ENCODE assay signal across 24 cellular contexts in the genomic region with DNA sequence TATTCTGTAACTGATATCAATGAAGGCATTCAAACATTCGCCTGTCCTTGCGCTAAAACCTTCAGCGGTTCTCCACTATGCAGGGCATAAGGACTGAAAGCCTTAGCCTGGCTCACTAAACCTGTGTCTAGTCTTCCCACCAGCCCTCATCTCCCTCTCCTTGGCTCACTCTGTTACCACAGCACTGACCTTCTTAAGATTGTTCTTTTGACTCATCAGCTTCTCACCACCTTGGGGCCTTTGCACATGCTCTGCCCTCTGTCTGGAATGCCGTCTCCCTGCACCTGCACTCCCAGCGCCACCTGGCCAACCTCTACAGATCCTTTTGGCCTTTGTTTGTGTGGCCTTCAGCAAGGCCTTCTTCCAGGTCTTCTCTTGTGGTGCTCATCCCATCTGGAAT.
A peak's percentile ranks its signal among the peaks of the same experiment; 100 is the strongest.
DNase-seq lines count a peak whose midpoint lies in the region; ATAC-seq, FAIRE-seq and TF ChIP-seq lines count a peak whose summit lies in the region.
"Had no signal": no experiment of that assay in that cellular context is flagged by ENCODE, and none has a peak within 500 bp of the region (broad histone marks: within the 10 kb centered on the region; RNA-seq: fewer than 3 reads in every experiment).

No MANE protein-coding gene starts in this region.

- H3K23ac ChIP-seq in H1 (ENCODE audit: insufficient read length) (no peak overlapping the region), trophoblast cell (ENCODE audit: low read length) (no peak overlapping the region)

- H3K23me2 ChIP-seq in H1 (ENCODE audit: low read depth, low read length), result no peaks in the 10 kb centered on the region

- H3K56ac ChIP-seq in H1 (replicated peaks; ENCODE audit: insufficient read length, low read depth, low read length), result no peak overlapping the region

- FAIRE-seq in H1 (lab: Jason Lieb, UNC), result no peak
- FAIRE-seq: colon had no signal

- peak; percentile 18 for DNase-seq in activated CD4-positive, CD25-positive, alpha-beta regulatory T cell treated with anti-CD3 and anti-CD28 coated beads, Interleukin-2, amount 50 U/mL, for 72 hours
- DNase-seq in H1 (ENCODE audit: low read depth in 1 of 2, low spot score in 2 of 2) (no peak), trophoblast cell (peak; percentile 75 to 90), activated gamma-delta T cell (lab: John Stamatoyannopoulos, UW) (no peak), GOT3 (lab: John Stamatoyannopoulos, UW) (no peak)
- DNase-seq: 8988T; amniotic stem cell; brain microvascular endothelial cell; CD4-positive, alpha-beta T cell; effector memory CD8-positive, alpha-beta T cell; erythroblast; NCI-H1105; NCI-H1930; NCI-H446 treated with DMSO at 0.1 percent for 48 hours; NCI-H82; stimulated activated naive CD8-positive, alpha-beta T cell treated with anti-CD3 and anti-CD28 coated beads, Interleukin-15, Interleukin-2, amounts not matched to agents 100 U/mL and 50 U/mL, for 24 hours; SW 1271; T1000; thyroid gland had no signal

- TF ChIP-seq CTCF in HEK293 (tag by site-specific recombination; IDR thresholded peaks at IDR 0.05) (no peak), H1 (IDR thresholded peaks at IDR 0.05; ENCODE audit: control extremely low read depth in 1 of 3, insufficient read depth in 1 of 3, low read depth in 1 of 3, low read length in 3 of 3) (no peak)

- no peaks in the 10 kb centered on the region for H3K79me2 ChIP-seq in H1 (ENCODE audit: control insufficient read depth in 1 of 2, insufficient read depth in 2 of 2, low read length in 2 of 2)
- no peaks in the 10 kb centered on the region for H3K79me2 ChIP-seq in trophoblast cell (ENCODE audit: control insufficient read depth, insufficient read depth, low read length, poor library complexity)

- H2AFZ ChIP-seq in H1 (ENCODE audit: low read length) (no peak overlapping the region), trophoblast cell (ENCODE audit: insufficient read depth, low read length, poor library complexity) (no peak overlapping the region)
- H2AFZ ChIP-seq: GM23248 had no signal

- TF ChIP-seq RAD21 in H1 (IDR thresholded peaks at IDR 0.05 in 1 of 2, conservative IDR thresholded peaks at IDR 0.05 in 1 of 2; ENCODE audit: low read depth in 2 of 2, low read length in 2 of 2), result no peak

- H4K8ac ChIP-seq in H1 (ENCODE audit: extremely low read depth, insufficient read depth, low read length) (no peak overlapping the region), trophoblast cell (ENCODE audit: low read depth, low read length) (no peak overlapping the region)

- H2BK20ac ChIP-seq in H1 (ENCODE audit: low read length), result no peak overlapping the region

- 97% methylated on average over 5 of the region's 5 CpGs; no CpG with 5 or more reads in 1 of the 2 experiments for WGBS in H1 (ENCODE audit: extremely low coverage in 1 of 2, insufficient coverage in 1 of 2, insufficient read length in 1 of 2, insufficient replicate concordance in 2 of 2, low coverage in 1 of 2, low lambda C conversion rate in 2 of 2, missing lambda C conversion rate in 1 of 2), 2 experiments
- WGBS in trophoblast cell (ENCODE audit: extremely low coverage, insufficient coverage, insufficient read length), result no CpG with 5 or more reads among the region's 5 CpGs

- no peak overlapping the region for H3K27ac ChIP-seq in HEK293 (ENCODE audit: extremely low read depth, low read depth, low read length)
- H3K27ac ChIP-seq in H1 (ENCODE audit: low read depth, low read length), result no peak overlapping the region
- no peak overlapping the region for H3K27ac ChIP-seq in trophoblast cell (ENCODE audit: low read depth, low read length)
- H3K27ac ChIP-seq: brain microvascular endothelial cell, GM23248, thyroid gland had no signal

- no peaks in the 10 kb centered on the region for H4K20me1 ChIP-seq in H1 (replicated peaks in 1 of 2; ENCODE audit: control insufficient read depth in 1 of 2, insufficient read depth in 2 of 2, low read length in 2 of 2)

- 0 out of 2 replicates have a peak overlapping the region, but pooled peaks have one; percentile 37 for H2BK15ac ChIP-seq in H1 (ENCODE audit: low read length)

- H2BK12ac ChIP-seq in H1 (ENCODE audit: low read depth, low read length) (peak overlapping the region; percentile 50; the same call in 1 of the 2 replicates), trophoblast cell (ENCODE audit: low read length) (no peak overlapping the region)

- H3K4me3 ChIP-seq in HEK293 (ENCODE audit: low read depth, low read length) (no peak overlapping the region), H1 (ENCODE audit: extremely low read depth in 1 of 4, insufficient read depth in 2 of 4, low read depth in 3 of 4, low read length in 4 of 4) (no peak overlapping the region), trophoblast cell (ENCODE audit: low read depth, low read length) (no peak overlapping the region)
- H3K4me3 ChIP-seq: GM23248, thyroid gland had no signal

- H4K91ac ChIP-seq in H1 (replicated peaks; ENCODE audit: insufficient read length, low read length), result no peak overlapping the region
- H4K91ac ChIP-seq in trophoblast cell (ENCODE audit: low read depth, low read length), result no peak overlapping the region

- H4K5ac ChIP-seq in H1 (ENCODE audit: insufficient read length, low read depth, low read length), result no peak overlapping the region

- TF ChIP-seq EP300 in H1 (IDR thresholded peaks at IDR 0.05; ENCODE audit: borderline replicate concordance in 1 of 2, low read depth in 2 of 2, low read length in 2 of 2), result no peak

- no peak overlapping the region for H3K18ac ChIP-seq in H1 (ENCODE audit: extremely low read depth, low read length)
- H3K18ac ChIP-seq in trophoblast cell (ENCODE audit: low read length), result no peak overlapping the region

- H3K79me1 ChIP-seq in H1 (ENCODE audit: low read depth, low read length) (no peaks in the 10 kb centered on the region), trophoblast cell (ENCODE audit: low read length) (no peaks in the 10 kb centered on the region)

- H3K14ac ChIP-seq in H1 (ENCODE audit: insufficient read length) (no peak overlapping the region), trophoblast cell (ENCODE audit: low read length) (no peak overlapping the region)

- ATAC-seq in activated CD4-positive, CD25-positive, alpha-beta regulatory T cell treated with anti-CD3 and anti-CD28 coated beads, Interleukin-2, amount 50 U/mL, for 24 hours, result no peak
- no peak for ATAC-seq in HG03159 (IDR thresholded peaks at IDR 0.05; ENCODE audit: unreplicated experiment)
- ATAC-seq: effector memory CD8-positive, alpha-beta T cell; stimulated activated naive CD8-positive, alpha-beta T cell treated with anti-CD3 and anti-CD28 coated beads, Interleukin-15, Interleukin-2, amounts not matched to agents 100 U/mL and 50 U/mL, for 24 hours had no signal

- H3K9ac ChIP-seq in H1 (replicated peaks in 1 of 4; ENCODE audit: extremely low read depth in 1 of 4, low read depth in 3 of 4, low read length in 3 of 4) (no peak overlapping the region), trophoblast cell (ENCODE audit: low read length) (no peak overlapping the region)
- H3K9ac ChIP-seq: GM23248 had no signal

- H3K4me2 ChIP-seq in H1 (ENCODE audit: insufficient read depth in 1 of 2, low read depth in 2 of 2, low read length in 2 of 2) (no peak overlapping the region), trophoblast cell (ENCODE audit: low read length) (no peak overlapping the region)

- no peaks in the 10 kb centered on the region; a peak in 1 of 7 replicates for H3K27me3 ChIP-seq in H1 (replicated peaks in 1 of 4; ENCODE audit: control insufficient read depth in 3 of 4, extremely low read depth in 1 of 4, insufficient read depth in 3 of 4, low read length in 3 of 4)
- H3K27me3 ChIP-seq in trophoblast cell (ENCODE audit: insufficient read depth, low read length), result no peaks in the 10 kb centered on the region
- H3K27me3 ChIP-seq: brain microvascular endothelial cell, thyroid gland had no signal

- POLR2A ChIA-PET in HEK293 (lab: Yijun Ruan, JAX), result interaction anchor here (1.5 kb wide), 1 partner anchor 24 kb away, joined by 4 read pairs; no protein-coding TSS in a partner anchor
- POLR2A ChIA-PET in H1 (lab: Charles Lee; ENCODE audit: partially characterized antibody), result interaction anchor here (0.8 kb wide), 1 partner anchor 16 kb away, joined by 3 read pairs; no protein-coding TSS in a partner anchor

- H3K4me1 ChIP-seq in HEK293 (ENCODE audit: control insufficient read depth, insufficient read depth, low read length) (no peaks in the 10 kb centered on the region), H1 (replicated peaks in 1 of 4; ENCODE audit: control insufficient read depth in 3 of 4, insufficient read depth in 4 of 4, low read length in 3 of 4) (peaks cover 0 to 3% (median 0%) of the 10 kb centered on the region in 4 experiments; a peak in 2 of 7 replicates), trophoblast cell (ENCODE audit: control insufficient read depth in 1 of 2, insufficient read depth in 2 of 2, low read length in 2 of 2) (peaks cover 0 to 2% of the 10 kb centered on the region in 2 experiments)

- H3K4ac ChIP-seq in H1 (replicated peaks; ENCODE audit: insufficient read length, low read depth, low read length) (no peak overlapping the region), trophoblast cell (ENCODE audit: low read depth, low read length) (no peak overlapping the region)

- H2AK5ac ChIP-seq in H1 (ENCODE audit: low read depth, low read length) (no peak overlapping the region), trophoblast cell (ENCODE audit: low read length) (no peak overlapping the region)

- CTCF ChIA-PET in HEK293 (lab: Yijun Ruan, JAX) (interaction anchor here (0.5 to 0.6 kb wide), 2 partner anchors 11 to 416 kb away, joined by 3 read pairs; no protein-coding TSS in a partner anchor), H1 (lab: Charles Lee; ENCODE audit: partially characterized antibody) (interaction anchor here (0.7 to 3.7 kb wide), 3 partner anchors 17 to 745 kb away, joined by 3 to 10 read pairs (median 6); no protein-coding TSS in a partner anchor)

- H2BK5ac ChIP-seq in H1 (ENCODE audit: low read depth, low read length), result no peak overlapping the region
- no peak overlapping the region for H2BK5ac ChIP-seq in trophoblast cell (ENCODE audit: low read depth, low read length, poor library complexity)

- H2BK120ac ChIP-seq in H1 (replicated peaks; ENCODE audit: low read depth, low read length), result no peak overlapping the region
- no peak overlapping the region for H2BK120ac ChIP-seq in trophoblast cell (ENCODE audit: insufficient read depth, low read length, poor library complexity)

- no peak for TF ChIP-seq POLR2A in H1 (IDR thresholded peaks at IDR 0.05; ENCODE audit: control extremely low read depth in 1 of 2, low read depth in 2 of 2, low read length in 2 of 2)

- no peak overlapping the region for H4K12ac ChIP-seq in trophoblast cell (ENCODE audit: low read depth, low read length)

- H3K9me3 ChIP-seq in HEK293 (ENCODE audit: control insufficient read depth, insufficient read depth, low read depth, low read length) (no peaks in the 10 kb centered on the region), H1 (ENCODE audit: insufficient read depth in 2 of 2, low read depth in 1 of 2, low read length in 1 of 2) (no peaks in the 10 kb centered on the region), trophoblast cell (ENCODE audit: insufficient read depth, low read depth, low read length) (peaks cover 7% of the 10 kb centered on the region)
- H3K9me3 ChIP-seq: thyroid gland had no signal

- H3K36me3 ChIP-seq in HEK293 (ENCODE audit: control insufficient read depth in 2 of 2, insufficient read depth in 1 of 2, low read length in 2 of 2) (no peaks in the 10 kb centered on the region), H1 (ENCODE audit: control insufficient read depth in 2 of 4, insufficient read depth in 4 of 4, low read length in 3 of 4) (no peaks in the 10 kb centered on the region), trophoblast cell (ENCODE audit: control insufficient read depth in 1 of 2, insufficient read depth in 2 of 2, low read length in 2 of 2) (no peaks in the 10 kb centered on the region)
- H3K36me3 ChIP-seq: brain microvascular endothelial cell, thyroid gland had no signal

Comparison
In these comparisons a context has a peak if more than half of its experiments do, and no peak if none do; other contexts are left out.
1. DNase-seq: peak in activated CD4-positive, CD25-positive, alpha-beta regulatory T cell treated with anti-CD3 and anti-CD28 coated beads, Interleukin-2, amount 50 U/mL, for 72 hours (single experiment) and trophoblast cell (2 of 2); none in H1 (0 of 2), activated gamma-delta T cell (single experiment) and GOT3 (single experiment).